ENCODE assay signal across 22 cellular contexts in genomic region chrX:132634521-132634920, GRCh38.
DNase-seq lines count a peak whose midpoint lies in the region; ATAC-seq and TF ChIP-seq lines count a peak whose summit lies in the region.
"Had no signal": no experiment of that assay in that cellular context is flagged by ENCODE, and none has a peak within 500 bp of the region (broad histone marks: within the 10 kb centered on the region; RNA-seq: fewer than 3 reads in every experiment).

No MANE protein-coding gene starts in this region.

- H3K4me3 Mint-ChIP-seq in HFFc6: no peak overlapping the region
- H3K4me3 Mint-ChIP-seq: B cell; CD4-positive, CD25-positive, alpha-beta regulatory T cell; CD8-positive, alpha-beta memory T cell; GM23338; H9 had no signal

- no peaks in the 10 kb centered on the region for H3K4me1 ChIP-seq in PC-3 (ENCODE audit: insufficient read depth, low read length)
- H3K4me1 ChIP-seq: BLaER1 had no signal

- H3K4me1 Mint-ChIP-seq in HFFc6 (ENCODE audit: low read depth): no peaks in the 10 kb centered on the region
- H3K4me1 Mint-ChIP-seq: B cell; CD4-positive, CD25-positive, alpha-beta regulatory T cell; CD8-positive, alpha-beta memory T cell had no signal

- no peaks in the 10 kb centered on the region for H3F3A ChIP-seq in PC-3 (ENCODE audit: low read length, unreplicated experiment)

- no peaks in the 10 kb centered on the region for H3K36me3 Mint-ChIP-seq in HFFc6 (ENCODE audit: low read depth)
- H3K36me3 Mint-ChIP-seq: CD4-positive, CD25-positive, alpha-beta regulatory T cell; CD8-positive, alpha-beta memory T cell had no signal

- intact Hi-C loops in PC-3 (cut with micrococcal nuclease): loop anchor here (10.0 kb wide), 1 partner anchor 320 kb away; the partner anchor contains the start of gene HS6ST2

- H3K4me2 ChIP-seq in PC-3 (ENCODE audit: low read length): no peak overlapping the region
- H3K4me2 ChIP-seq: BLaER1, GM23338 had no signal

- no peaks in the 10 kb centered on the region for H3K79me2 ChIP-seq in PC-3 (ENCODE audit: low read length)

- CTCF ChIA-PET in PC-3 (lab: Charles Lee): interaction anchor here (0.6 kb wide), 1 partner anchor 791 kb away, joined by 10 read pairs; no protein-coding TSS in a partner anchor

- H3K9me3 ChIP-seq in PC-3 (ENCODE audit: low read length): no peaks in the 10 kb centered on the region
- H3K9me3 ChIP-seq: BLaER1 had no signal

- no TSS peak for BruUV-seq in PC-3 (replicated peaks; lab: Mats Ljungman, UMichigan)

- H3K27ac Mint-ChIP-seq in HFFc6: no peak overlapping the region
- H3K27ac Mint-ChIP-seq: B cell; CD4-positive, CD25-positive, alpha-beta regulatory T cell; GM23338; H9 had no signal

- H3K27me3 ChIP-seq in PC-3 (ENCODE audit: low read length): no peaks in the 10 kb centered on the region

- no peak overlapping the region for H3K27ac ChIP-seq in PC-3 (ENCODE audit: low read length)
- H3K27ac ChIP-seq: 22Rv1, BLaER1, C4-2B had no signal

- no peak for TF ChIP-seq CTCF in PC-3 (conservative IDR thresholded peaks at IDR 0.05; ENCODE audit: low read depth, low read length)
- no peak for TF ChIP-seq CTCF in HFFc6 (IDR thresholded peaks at IDR 0.05)

- ATAC-seq in PC-3: peak; percentile 13; the same call in 1 of the 2 replicates
- ATAC-seq in GM21381 (IDR thresholded peaks at IDR 0.05; ENCODE audit: unreplicated experiment): no peak
- ATAC-seq: GM23338, HCT116 had no signal

- H2AFZ ChIP-seq in PC-3 (ENCODE audit: low read length): no peak overlapping the region
- H2AFZ ChIP-seq: GM23338 had no signal

- H3K9me3 Mint-ChIP-seq in HFFc6: no peaks in the 10 kb centered on the region
- H3K9me3 Mint-ChIP-seq: CD8-positive, alpha-beta memory T cell; GM23338; H9 had no signal

- POLR2A ChIA-PET in PC-3 (lab: Charles Lee; ENCODE audit: unreplicated experiment): no interaction called here

- no peaks in the 10 kb centered on the region for H4K20me1 ChIP-seq in PC-3 (ENCODE audit: low read length)

- no peaks in the 10 kb centered on the region for H3K36me3 ChIP-seq in PC-3 (ENCODE audit: low read depth, low read length)
- H3K36me3 ChIP-seq: BLaER1 had no signal

- H3K9me2 ChIP-seq in PC-3 (replicated peaks; ENCODE audit: low read length): no peaks in the 10 kb centered on the region

- no peak overlapping the region for H3K4me3 ChIP-seq in PC-3 (ENCODE audit: low read length)
- H3K4me3 ChIP-seq: BLaER1, GM23338 had no signal

- DNase-seq in COLO829 (ENCODE audit: low spot score) (peak; percentile 36), PC-3 (no peak), dermis blood vessel endothelial cell (peak; percentile 24), foreskin melanocyte (peak; percentile 62), NOMO-1 (lab: John Stamatoyannopoulos, UW; ENCODE audit: unreplicated experiment in 2 of 2) (no peak), HFFc6 (no peak), dedifferentiated amniotic fluid mesenchymal stem cell (ENCODE audit: extremely low spot score) (no peak)
- DNase-seq: Calu3; CD4-positive, CD25-positive, alpha-beta regulatory T cell; CD8-positive, alpha-beta memory T cell; COR-L47; DMS53; DMS79 treated with DMSO at 0.1 percent for 48 hours; GF-D8; H9 had no signal

- H3K9ac ChIP-seq in PC-3 (ENCODE audit: low read length): no peak overlapping the region
- H3K9ac ChIP-seq: BLaER1 had no signal

- no peaks in the 10 kb centered on the region; the same call in 1 of the 2 replicates for H3K27me3 Mint-ChIP-seq in HFFc6 (ENCODE audit: insufficient read depth)
- H3K27me3 Mint-ChIP-seq: B cell; CD4-positive, CD25-positive, alpha-beta regulatory T cell had no signal

Comparison
In these comparisons a context has a peak if more than half of its experiments do, and no peak if none do; other contexts are left out.
1. DNase-seq: peak in COLO829 (single experiment), dermis blood vessel endothelial cell (single experiment) and foreskin melanocyte (single experiment); none in PC-3 (single experiment), NOMO-1 (0 of 2), HFFc6 (single experiment) and dedifferentiated amniotic fluid mesenchymal stem cell (single experiment).